In the genomic region with DNA sequence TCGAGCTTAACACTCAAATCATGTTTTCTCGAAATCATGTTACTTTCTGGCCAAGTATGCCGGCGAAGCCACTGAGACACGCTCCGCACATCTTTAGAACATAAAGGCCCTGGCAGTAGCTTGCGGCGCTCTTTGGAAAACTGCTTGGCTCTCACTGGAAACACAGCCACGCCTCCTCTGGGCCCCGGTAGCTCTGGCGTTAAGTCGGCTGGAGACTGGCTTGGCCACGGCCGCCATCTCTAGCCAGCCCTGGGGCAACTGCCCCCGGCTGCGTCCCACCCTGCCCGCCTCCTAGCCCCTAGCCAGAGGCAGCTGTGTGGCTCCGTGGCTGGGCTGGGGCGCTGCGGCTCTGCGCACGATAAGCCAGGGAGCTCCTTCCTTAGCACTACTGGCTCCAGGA, we compare ENCODE assay signal across 18 cellular contexts. TPM values are rescaled to one million over a fixed set of nuclear protein-coding genes. Genes with fewer than 3 reads are reported as not detected.
DNase-seq lines count a peak whose midpoint lies in the region; ATAC-seq and TF ChIP-seq lines count a peak whose summit lies in the region.
"Had no signal": no experiment of that assay in that cellular context is flagged by ENCODE, and none has a peak within 500 bp of the region (broad histone marks: within the 10 kb centered on the region; RNA-seq: fewer than 3 reads in every experiment).

No MANE protein-coding gene starts in this region.

- no peaks in the 10 kb centered on the region for H4K20me1 ChIP-seq in neural progenitor cell (ENCODE audit: low read depth)

- TF ChIP-seq EP300 in upper lobe of left lung (IDR thresholded peaks at IDR 0.05): no peak

- H3K4me3 Mint-ChIP-seq in neural progenitor cell: no peak overlapping the region
- no peak overlapping the region for H3K4me3 Mint-ChIP-seq in type B pancreatic cell
- H3K4me3 Mint-ChIP-seq: activated naive CD4-positive, alpha-beta T cell treated with anti-CD3 and anti-CD28 coated beads for 36 hours; IgD-negative memory B cell had no signal

- no peak for ATAC-seq in upper lobe of left lung (ENCODE audit: low FRiP score in 2 of 2)
- ATAC-seq: esophagus mucosa had no signal

- H3K27me3 ChIP-seq in neural progenitor cell (peaks cover 11% of the 10 kb centered on the region), upper lobe of left lung (no peaks in the 10 kb centered on the region)

- peak; percentile 17 for DNase-seq in NCI-H146 (lab: John Stamatoyannopoulos, UW)
- DNase-seq in NCI-H146 treated with DMSO at 0.1 percent for 48 hours (lab: John Stamatoyannopoulos, UW; ENCODE audit: unreplicated experiment): no peak
- DNase-seq in fibroblast of gingiva (ENCODE audit: low read depth): peak; percentile 52
- no peak for DNase-seq in neural progenitor cell (ENCODE audit: low spot score)
- DNase-seq in upper lobe of left lung: peak in 1 of 2 donors; percentile 81
- DNase-seq in central memory CD4-positive, alpha-beta T cell: no peak
- no peak for DNase-seq in T-helper 2 cell
- DNase-seq in type B pancreatic cell (ENCODE audit: extremely low spot score, unreplicated experiment): no peak
- DNase-seq: activated CD4-positive, alpha-beta T cell treated with anti-CD3 and anti-CD28 coated beads for 48 hours; activated CD8-positive, alpha-beta memory T cell treated with anti-CD3 and anti-CD28 coated beads, Interleukin-2, amount 50 U/mL, for 48 hours; activated naive CD4-positive, alpha-beta T cell treated with anti-CD3 and anti-CD28 coated beads for 36 hours; DMS79 treated with DMSO at 0.1 percent for 48 hours; PC-9 had no signal

- H3K9me3 Mint-ChIP-seq in neural progenitor cell (no peaks in the 10 kb centered on the region), type B pancreatic cell (no peaks in the 10 kb centered on the region)
- H3K9me3 Mint-ChIP-seq: IgD-negative memory B cell had no signal

- no peak overlapping the region for H3K9ac ChIP-seq in neural progenitor cell

- H3K9me3 ChIP-seq in neural progenitor cell (ENCODE audit: low read depth) (no peaks in the 10 kb centered on the region), upper lobe of left lung (no peaks in the 10 kb centered on the region)

- H3K27me3 Mint-ChIP-seq in neural progenitor cell (ENCODE audit: insufficient read depth, low read depth) (peaks cover 7% of the 10 kb centered on the region), type B pancreatic cell (peaks cover 10% of the 10 kb centered on the region)

- H3K36me3 Mint-ChIP-seq in neural progenitor cell: no peaks in the 10 kb centered on the region
- no peaks in the 10 kb centered on the region for H3K36me3 Mint-ChIP-seq in type B pancreatic cell
- H3K36me3 Mint-ChIP-seq: IgD-negative memory B cell had no signal

- no peak overlapping the region for H3K27ac ChIP-seq in neural progenitor cell
- H3K27ac ChIP-seq in upper lobe of left lung: peak overlapping the region; percentile 34 to 80 (median 58)
- H3K27ac ChIP-seq: 22Rv1, C4-2B, PC-9 had no signal

- H3K36me3 ChIP-seq in neural progenitor cell (no peaks in the 10 kb centered on the region), upper lobe of left lung (no peaks in the 10 kb centered on the region)

- no peak overlapping the region for H3K4me2 ChIP-seq in neural progenitor cell
- H3K4me2 ChIP-seq: PC-9 had no signal

- H3K4me1 ChIP-seq in neural progenitor cell (peaks cover 9% of the 10 kb centered on the region), upper lobe of left lung (peaks cover 49 to 85% (median 60%) of the 10 kb centered on the region in 4 donors)

- H2AFZ ChIP-seq in neural progenitor cell (replicated peaks): no peak overlapping the region
- H2AFZ ChIP-seq: PC-9 had no signal

- H3K4me3 ChIP-seq in neural progenitor cell (no peak overlapping the region), upper lobe of left lung (no peak overlapping the region)
- H3K4me3 ChIP-seq: PC-9 had no signal

- H3K79me2 ChIP-seq in neural progenitor cell (ENCODE audit: low read depth): no peaks in the 10 kb centered on the region

- no peak for TF ChIP-seq POLR2A in upper lobe of left lung (IDR thresholded peaks at IDR 0.05)

- TF ChIP-seq CTCF in neural progenitor cell (IDR thresholded peaks at IDR 0.05): no peak
- TF ChIP-seq CTCF in upper lobe of left lung (IDR thresholded peaks at IDR 0.05): no peak
- TF ChIP-seq CTCF in type B pancreatic cell (conservative IDR thresholded peaks at IDR 0.05): no peak

- peaks cover 45% of the 10 kb centered on the region for H3K4me1 Mint-ChIP-seq in neural progenitor cell
- peaks cover 20% of the 10 kb centered on the region for H3K4me1 Mint-ChIP-seq in type B pancreatic cell (ENCODE audit: unreplicated experiment)

- H3F3A ChIP-seq in neural progenitor cell (ENCODE audit: low read depth): peaks cover 11% of the 10 kb centered on the region

- peak overlapping the region; percentile 90 for H3K27ac Mint-ChIP-seq in neural progenitor cell
- H3K27ac Mint-ChIP-seq in type B pancreatic cell: no peak overlapping the region
- H3K27ac Mint-ChIP-seq: activated naive CD4-positive, alpha-beta T cell treated with anti-CD3 and anti-CD28 coated beads for 36 hours; progenitor cell of endocrine pancreas had no signal

- 82% methylated on average over 14 to 22 of the region's 22 CpGs for WGBS in upper lobe of left lung, 2 donors

RNA-seq across cellular contexts. Expression of gene BAIAP2, which starts 9.2 kb away (rescaled TPM):
- total RNA-seq in neural progenitor cell (ENCODE audit: low replicate concordance) (15.6 and 16.1 TPM in 2 replicates), upper lobe of left lung (100 to 1,000 TPM in 5 of 6 donors, 10 to 100 TPM in 1; 90.7 to 231 (median 123) TPM), type B pancreatic cell (ENCODE audit: low replicate concordance) (62.7 and 120 TPM in 2 replicates)

RNA-seq across cellular contexts. Expression of gene CHMP6, which starts 34.1 kb away (rescaled TPM):
- total RNA-seq in neural progenitor cell (ENCODE audit: low replicate concordance) (11.5 and 20.9 TPM in 2 replicates), upper lobe of left lung (10 to 100 TPM; 29.5 to 75.4 (median 34.8) TPM), type B pancreatic cell (ENCODE audit: low replicate concordance) (29.1 and 33.4 TPM in 2 replicates)

Comparison
In these comparisons a context has a peak if more than half of its experiments do, and no peak if none do; other contexts are left out.
1. DNase-seq: peak in NCI-H146 (single experiment) and fibroblast of gingiva (single experiment); none in NCI-H146 treated with DMSO at 0.1 percent for 48 hours (single experiment), neural progenitor cell (single experiment), central memory CD4-positive, alpha-beta T cell (single experiment), T-helper 2 cell (0 of 5) and type B pancreatic cell (single experiment).